In the genomic region with DNA sequence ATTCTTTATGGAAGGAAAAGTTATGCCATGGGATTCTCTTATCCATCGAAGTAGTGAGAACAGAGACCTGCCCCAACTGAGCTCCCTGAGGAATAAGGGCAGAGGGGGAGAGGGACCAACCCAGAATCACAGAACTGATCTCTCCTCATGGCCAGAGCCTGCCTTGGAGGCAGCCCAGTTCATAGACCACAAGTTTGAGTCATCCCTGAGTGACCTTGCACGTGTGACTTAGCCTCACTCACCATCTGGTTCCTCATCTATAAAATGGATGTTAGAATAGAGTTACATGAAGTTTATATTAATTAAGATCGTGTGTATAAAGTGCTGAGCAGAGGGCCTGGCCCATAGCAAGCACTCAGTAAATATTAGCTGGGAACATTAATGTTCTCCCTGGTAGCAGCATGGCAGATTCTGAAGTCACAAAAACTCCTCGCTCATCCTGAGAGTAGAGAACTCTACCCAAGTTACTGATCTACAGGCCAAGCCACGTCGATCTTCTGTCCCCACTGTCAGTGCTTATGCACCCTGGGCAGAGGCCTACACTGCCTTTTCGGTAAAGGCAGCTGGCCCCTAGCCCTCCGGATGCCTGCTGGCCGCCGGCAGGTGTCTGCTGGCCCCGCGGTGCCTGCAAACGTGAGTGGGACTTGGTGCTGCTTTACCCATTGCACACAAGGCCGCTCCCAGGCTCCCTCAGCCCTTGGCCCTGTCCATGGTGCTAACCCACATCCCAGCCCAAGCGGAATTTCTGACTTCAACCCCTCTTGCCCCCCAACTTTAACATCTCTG, we compare ENCODE assay signal across 10 cellular contexts.
DNase-seq lines count a peak whose midpoint lies in the region; ATAC-seq and TF ChIP-seq lines count a peak whose summit lies in the region.
"Had no signal": no experiment of that assay in that cellular context is flagged by ENCODE, and none has a peak within 500 bp of the region (broad histone marks: within the 10 kb centered on the region; RNA-seq: fewer than 3 reads in every experiment).

No MANE protein-coding gene starts in this region.

- H3K9me3 Mint-ChIP-seq in WTC11 = no peaks in the 10 kb centered on the region
- H3K9me3 Mint-ChIP-seq: activated naive CD4-positive, alpha-beta T cell treated with anti-CD3 and anti-CD28 coated beads, Interleukin-2, amount 50 U/mL, for 24 hours had no signal

- POLR2A ChIA-PET in WTC11 (lab: Charles Lee) = interaction anchor here (0.6 kb wide), 1 partner anchor 53 kb away, joined by 5 read pairs; no protein-coding TSS in a partner anchor

- peaks cover 19% of the 10 kb centered on the region for H3K4me1 Mint-ChIP-seq in WTC11
- H3K4me1 Mint-ChIP-seq: activated naive CD4-positive, alpha-beta T cell treated with anti-CD3 and anti-CD28 coated beads, Interleukin-2, amount 50 U/mL, for 24 hours had no signal

- H3K4me3 Mint-ChIP-seq in WTC11 = no peak overlapping the region
- H3K4me3 Mint-ChIP-seq: activated naive CD4-positive, alpha-beta T cell treated with anti-CD3 and anti-CD28 coated beads, Interleukin-2, amount 50 U/mL, for 24 hours had no signal

- DNase-seq in COLO668 (lab: John Stamatoyannopoulos, UW; ENCODE audit: unreplicated experiment) = peak; percentile 70
- DNase-seq in WTC11 (ENCODE audit: low spot score) = peak; percentile 84
- peak; percentile 78 for DNase-seq in iPS-NIHi7 (ENCODE audit: extremely low spot score)
- no peak for DNase-seq in NCI-H446 treated with DMSO at 0.1 percent for 48 hours (lab: John Stamatoyannopoulos, UW)
- no peak for DNase-seq in NCI-H774 (lab: John Stamatoyannopoulos, UW)
- DNase-seq in G401 (ENCODE audit: low spot score) = no peak
- DNase-seq: left cardiac atrium had no signal

- H3K27ac Mint-ChIP-seq in WTC11 = no peak overlapping the region
- H3K27ac Mint-ChIP-seq: activated naive CD4-positive, alpha-beta T cell treated with anti-CD3 and anti-CD28 coated beads, Interleukin-2, amount 50 U/mL, for 24 hours had no signal

- no peaks in the 10 kb centered on the region for H3K36me3 Mint-ChIP-seq in WTC11
- H3K36me3 Mint-ChIP-seq: activated naive CD4-positive, alpha-beta T cell treated with anti-CD3 and anti-CD28 coated beads, Interleukin-2, amount 50 U/mL, for 24 hours had no signal

- ATAC-seq in HG03354 (IDR thresholded peaks at IDR 0.05; ENCODE audit: poor library complexity, severe bottlenecking, unreplicated experiment) = peak; percentile 55
- ATAC-seq in WTC11 = peak; percentile 58
- ATAC-seq in HG03460 (IDR thresholded peaks at IDR 0.05; ENCODE audit: unreplicated experiment) = no peak

- TF ChIP-seq CTCF in WTC11 (IDR thresholded peaks at IDR 0.05) = no peak

- H3K27me3 Mint-ChIP-seq in WTC11 (ENCODE audit: low read depth) = no peaks in the 10 kb centered on the region; the same call in 1 of the 2 replicates

- CTCF ChIA-PET in WTC11 (lab: Charles Lee) = interaction anchor here (1.2 to 1.3 kb wide), 2 partner anchors 11 to 14 kb away, joined by 3 to 4 read pairs; no protein-coding TSS in a partner anchor

- in situ Hi-C loops in G401 (cut with HindIII; ENCODE audit: low sequenced_read_pairs) = no loop called here

TF ChIP-seq in WTC11, 78 proteins besides CTCF, POLR2A, EP300 and RAD21 (continues in another document):
- TF ChIP-seq CBFB (CRISPR knock-in tag; IDR thresholded peaks at IDR 0.05; ENCODE audit: low read depth) (no peak), NFATC4 (CRISPR knock-in tag; IDR thresholded peaks at IDR 0.05) (no peak), ZNF317 (CRISPR knock-in tag; IDR thresholded peaks at IDR 0.05; ENCODE audit: borderline replicate concordance, low read depth) (no peak), ESRRA (CRISPR knock-in tag; IDR thresholded peaks at IDR 0.05; ENCODE audit: borderline replicate concordance) (peak; percentile 56; the same call in 1 of the 2 replicates), ZNF396 (CRISPR knock-in tag; IDR thresholded peaks at IDR 0.05; ENCODE audit: borderline replicate concordance) (no peak)
- TF ChIP-seq, protein P1, sequence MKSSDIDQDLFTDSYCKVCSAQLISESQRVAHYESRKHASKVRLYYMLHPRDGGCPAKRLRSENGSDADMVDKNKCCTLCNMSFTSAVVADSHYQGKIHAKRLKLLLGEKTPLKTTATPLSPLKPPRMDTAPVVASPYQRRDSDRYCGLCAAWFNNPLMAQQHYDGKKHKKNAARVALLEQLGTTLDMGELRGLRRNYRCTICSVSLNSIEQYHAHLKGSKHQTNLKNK (CRISPR knock-in tag; IDR thresholded peaks at IDR 0.05) = no peak
- TF ChIP-seq, protein P2, sequence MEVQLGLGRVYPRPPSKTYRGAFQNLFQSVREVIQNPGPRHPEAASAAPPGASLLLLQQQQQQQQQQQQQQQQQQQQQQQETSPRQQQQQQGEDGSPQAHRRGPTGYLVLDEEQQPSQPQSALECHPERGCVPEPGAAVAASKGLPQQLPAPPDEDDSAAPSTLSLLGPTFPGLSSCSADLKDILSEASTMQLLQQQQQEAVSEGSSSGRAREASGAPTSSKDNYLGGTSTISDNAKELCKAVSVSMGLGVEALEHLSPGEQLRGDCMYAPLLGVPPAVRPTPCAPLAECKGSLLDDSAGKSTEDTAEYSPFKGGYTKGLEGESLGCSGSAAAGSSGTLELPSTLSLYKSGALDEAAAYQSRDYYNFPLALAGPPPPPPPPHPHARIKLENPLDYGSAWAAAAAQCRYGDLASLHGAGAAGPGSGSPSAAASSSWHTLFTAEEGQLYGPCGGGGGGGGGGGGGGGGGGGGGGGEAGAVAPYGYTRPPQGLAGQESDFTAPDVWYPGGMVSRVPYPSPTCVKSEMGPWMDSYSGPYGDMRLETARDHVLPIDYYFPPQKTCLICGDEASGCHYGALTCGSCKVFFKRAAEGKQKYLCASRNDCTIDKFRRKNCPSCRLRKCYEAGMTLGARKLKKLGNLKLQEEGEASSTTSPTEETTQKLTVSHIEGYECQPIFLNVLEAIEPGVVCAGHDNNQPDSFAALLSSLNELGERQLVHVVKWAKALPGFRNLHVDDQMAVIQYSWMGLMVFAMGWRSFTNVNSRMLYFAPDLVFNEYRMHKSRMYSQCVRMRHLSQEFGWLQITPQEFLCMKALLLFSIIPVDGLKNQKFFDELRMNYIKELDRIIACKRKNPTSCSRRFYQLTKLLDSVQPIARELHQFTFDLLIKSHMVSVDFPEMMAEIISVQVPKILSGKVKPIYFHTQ (CRISPR knock-in tag; IDR thresholded peaks at IDR 0.05) = no peak
- TF ChIP-seq, protein P3, sequence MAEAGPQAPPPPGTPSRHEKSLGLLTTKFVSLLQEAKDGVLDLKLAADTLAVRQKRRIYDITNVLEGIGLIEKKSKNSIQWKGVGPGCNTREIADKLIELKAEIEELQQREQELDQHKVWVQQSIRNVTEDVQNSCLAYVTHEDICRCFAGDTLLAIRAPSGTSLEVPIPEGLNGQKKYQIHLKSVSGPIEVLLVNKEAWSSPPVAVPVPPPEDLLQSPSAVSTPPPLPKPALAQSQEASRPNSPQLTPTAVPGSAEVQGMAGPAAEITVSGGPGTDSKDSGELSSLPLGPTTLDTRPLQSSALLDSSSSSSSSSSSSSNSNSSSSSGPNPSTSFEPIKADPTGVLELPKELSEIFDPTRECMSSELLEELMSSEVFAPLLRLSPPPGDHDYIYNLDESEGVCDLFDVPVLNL (CRISPR knock-in tag; IDR thresholded peaks at IDR 0.05; ENCODE audit: borderline replicate concordance, low read depth) = peak; percentile 70; the same call in 1 of the 2 replicates
- TF ChIP-seq, protein P4, sequence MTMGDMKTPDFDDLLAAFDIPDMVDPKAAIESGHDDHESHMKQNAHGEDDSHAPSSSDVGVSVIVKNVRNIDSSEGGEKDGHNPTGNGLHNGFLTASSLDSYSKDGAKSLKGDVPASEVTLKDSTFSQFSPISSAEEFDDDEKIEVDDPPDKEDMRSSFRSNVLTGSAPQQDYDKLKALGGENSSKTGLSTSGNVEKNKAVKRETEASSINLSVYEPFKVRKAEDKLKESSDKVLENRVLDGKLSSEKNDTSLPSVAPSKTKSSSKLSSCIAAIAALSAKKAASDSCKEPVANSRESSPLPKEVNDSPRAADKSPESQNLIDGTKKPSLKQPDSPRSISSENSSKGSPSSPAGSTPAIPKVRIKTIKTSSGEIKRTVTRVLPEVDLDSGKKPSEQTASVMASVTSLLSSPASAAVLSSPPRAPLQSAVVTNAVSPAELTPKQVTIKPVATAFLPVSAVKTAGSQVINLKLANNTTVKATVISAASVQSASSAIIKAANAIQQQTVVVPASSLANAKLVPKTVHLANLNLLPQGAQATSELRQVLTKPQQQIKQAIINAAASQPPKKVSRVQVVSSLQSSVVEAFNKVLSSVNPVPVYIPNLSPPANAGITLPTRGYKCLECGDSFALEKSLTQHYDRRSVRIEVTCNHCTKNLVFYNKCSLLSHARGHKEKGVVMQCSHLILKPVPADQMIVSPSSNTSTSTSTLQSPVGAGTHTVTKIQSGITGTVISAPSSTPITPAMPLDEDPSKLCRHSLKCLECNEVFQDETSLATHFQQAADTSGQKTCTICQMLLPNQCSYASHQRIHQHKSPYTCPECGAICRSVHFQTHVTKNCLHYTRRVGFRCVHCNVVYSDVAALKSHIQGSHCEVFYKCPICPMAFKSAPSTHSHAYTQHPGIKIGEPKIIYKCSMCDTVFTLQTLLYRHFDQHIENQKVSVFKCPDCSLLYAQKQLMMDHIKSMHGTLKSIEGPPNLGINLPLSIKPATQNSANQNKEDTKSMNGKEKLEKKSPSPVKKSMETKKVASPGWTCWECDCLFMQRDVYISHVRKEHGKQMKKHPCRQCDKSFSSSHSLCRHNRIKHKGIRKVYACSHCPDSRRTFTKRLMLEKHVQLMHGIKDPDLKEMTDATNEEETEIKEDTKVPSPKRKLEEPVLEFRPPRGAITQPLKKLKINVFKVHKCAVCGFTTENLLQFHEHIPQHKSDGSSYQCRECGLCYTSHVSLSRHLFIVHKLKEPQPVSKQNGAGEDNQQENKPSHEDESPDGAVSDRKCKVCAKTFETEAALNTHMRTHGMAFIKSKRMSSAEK (CRISPR knock-in tag; IDR thresholded peaks at IDR 0.05; ENCODE audit: borderline replicate concordance) = no peak

Comparison
In these comparisons a context has a peak if more than half of its experiments do, and no peak if none do; other contexts are left out.
1. DNase-seq: peak in COLO668 (single experiment), WTC11 (single experiment) and iPS-NIHi7 (single experiment); none in NCI-H446 treated with DMSO at 0.1 percent for 48 hours (single experiment), NCI-H774 (single experiment) and G401 (single experiment).